ENCODE assay signal across 14 cellular contexts in genomic region chr13:100513171-100513570, GRCh38.
DNase-seq lines count a peak whose midpoint lies in the region; ATAC-seq, FAIRE-seq and TF ChIP-seq lines count a peak whose summit lies in the region.
"Had no signal": no experiment of that assay in that cellular context is flagged by ENCODE, and none has a peak within 500 bp of the region (broad histone marks: within the 10 kb centered on the region; RNA-seq: fewer than 3 reads in every experiment).

No MANE protein-coding gene starts in this region.

- H3K23me2 ChIP-seq in H9 (ENCODE audit: insufficient read length, low read depth, low read length, poor library complexity, severe bottlenecking) = no peaks in the 10 kb centered on the region

- peak; percentile 22 for FAIRE-seq in TTC549 (lab: Jason Lieb, UNC)
- FAIRE-seq: D721Med, HTR-8/SVneo had no signal

- H3K9me3 Mint-ChIP-seq in H9 (no peaks in the 10 kb centered on the region), chondrocyte (ENCODE audit: low read depth) (no peaks in the 10 kb centered on the region), neural crest cell (no peaks in the 10 kb centered on the region)
- H3K9me3 Mint-ChIP-seq: CD8-positive, alpha-beta T cell had no signal

- H2BK5ac ChIP-seq in H9 (ENCODE audit: insufficient read length, low read length) = no peak overlapping the region

- DNase-seq in H9 = no peak
- no peak for DNase-seq in chondrocyte (ENCODE audit: low spot score)
- DNase-seq in neural crest cell (ENCODE audit: low read depth, low spot score) = no peak
- no peak for DNase-seq in foreskin fibroblast
- no peak for DNase-seq in transverse colon
- DNase-seq in GM10248 (ENCODE audit: extremely low spot score) = no peak
- DNase-seq: NCI-H446 treated with DMSO at 0.1 percent for 48 hours, Peyer's patch had no signal

- H2AFZ ChIP-seq in H9 (ENCODE audit: low read length) = no peak overlapping the region

- H4K5ac ChIP-seq in H9 (ENCODE audit: insufficient read length, low read depth, low read length) = no peak overlapping the region

- H3K36me3 Mint-ChIP-seq in H9 (ENCODE audit: insufficient read depth in 1 of 3, low read depth in 3 of 3) = peaks cover 0 to 7% (median 2%) of the 10 kb centered on the region in 3 experiments; a peak in 3 of 7 replicates
- H3K36me3 Mint-ChIP-seq in chondrocyte (ENCODE audit: low read depth) = no peaks in the 10 kb centered on the region
- H3K36me3 Mint-ChIP-seq in neural crest cell (ENCODE audit: low read depth) = no peaks in the 10 kb centered on the region

- H4K8ac ChIP-seq in H9 (replicated peaks; ENCODE audit: insufficient read length, low read depth, low read length) = no peak overlapping the region

- CTCF ChIA-PET in GM10248 (lab: Yijun Ruan, JAX) = interaction anchor here (1.5 to 7.8 kb wide), 7 partner anchors 12 to 858 kb away, joined by 3 to 65 read pairs (median 18); no protein-coding TSS in a partner anchor

- no peak overlapping the region for H3T11ph ChIP-seq in H9 (ENCODE audit: low read length)

- H3K9ac ChIP-seq in H9 (ENCODE audit: extremely low read depth, insufficient read length, low read length) = no peak overlapping the region
- H3K9ac ChIP-seq: BLaER1 treated with 17β-estradiol and CSF1 and Interleukin-3, amounts not matched to agents 10 nM and 100 nM had no signal

- H3K27ac ChIP-seq in H9 (ENCODE audit: insufficient read length, low read depth, low read length) = no peak overlapping the region
- H3K27ac ChIP-seq in transverse colon = no peak overlapping the region
- H3K27ac ChIP-seq: BLaER1 treated with 17β-estradiol and CSF1 and Interleukin-3, amounts not matched to agents 10 nM and 100 nM; Peyer's patch had no signal

- no peaks in the 10 kb centered on the region for H3K79me1 ChIP-seq in H9 (ENCODE audit: insufficient read depth, low read depth, low read length, poor library complexity, severe bottlenecking)

- H4K20me1 ChIP-seq in H9 (ENCODE audit: control insufficient read depth, insufficient read depth, insufficient read length) = no peaks in the 10 kb centered on the region

- H3K27me3 ChIP-seq in H9 (ENCODE audit: insufficient read depth, low read length) (no peaks in the 10 kb centered on the region), transverse colon (no peaks in the 10 kb centered on the region)
- H3K27me3 ChIP-seq: BLaER1 treated with 17β-estradiol and CSF1 and Interleukin-3, amounts not matched to agents 10 nM and 100 nM; Peyer's patch had no signal

- H3K4me3 Mint-ChIP-seq in H9 (no peak overlapping the region), chondrocyte (ENCODE audit: unreplicated experiment) (no peak overlapping the region), neural crest cell (no peak overlapping the region)
- H3K4me3 Mint-ChIP-seq: CD8-positive, alpha-beta T cell had no signal

- H3K79me2 ChIP-seq in H9 (ENCODE audit: insufficient read depth, low read length) = no peaks in the 10 kb centered on the region

- no peak overlapping the region for H2BK20ac ChIP-seq in H9 (ENCODE audit: low read depth, low read length, poor library complexity, severe bottlenecking)

- H3K18ac ChIP-seq in H9 (ENCODE audit: insufficient read length, low read depth, low read length) = no peak overlapping the region

- H2AK5ac ChIP-seq in H9 (ENCODE audit: insufficient read length, low read length) = no peak overlapping the region

- TF ChIP-seq EP300 in transverse colon (IDR thresholded peaks at IDR 0.05; ENCODE audit: low read depth) = no peak

- H3K4me3 ChIP-seq in foreskin fibroblast (ENCODE audit: low read depth in 1 of 2, low read length in 2 of 2) = no peak overlapping the region
- no peak overlapping the region for H3K4me3 ChIP-seq in transverse colon
- H3K4me3 ChIP-seq: BLaER1 treated with 17β-estradiol and CSF1 and Interleukin-3, amounts not matched to agents 10 nM and 100 nM; Peyer's patch had no signal

- H3K36me3 ChIP-seq in transverse colon = no peaks in the 10 kb centered on the region
- H3K36me3 ChIP-seq: BLaER1 treated with 17β-estradiol and CSF1 and Interleukin-3, amounts not matched to agents 10 nM and 100 nM; Peyer's patch had no signal

- ATAC-seq in HG03469 (IDR thresholded peaks at IDR 0.05; ENCODE audit: unreplicated experiment) = no peak
- ATAC-seq: CD8-positive, alpha-beta T cell had no signal

- no peaks in the 10 kb centered on the region for H3K9me3 ChIP-seq in H9 (ENCODE audit: control insufficient read depth, low read depth, low read length)
- no peaks in the 10 kb centered on the region for H3K9me3 ChIP-seq in transverse colon
- H3K9me3 ChIP-seq: BLaER1 treated with 17β-estradiol and CSF1 and Interleukin-3, amounts not matched to agents 10 nM and 100 nM; Peyer's patch had no signal

- H3K4me1 Mint-ChIP-seq in H9 (peaks cover 81 to 83% of the 10 kb centered on the region in 2 experiments), chondrocyte (ENCODE audit: low read depth) (peaks cover 35% of the 10 kb centered on the region), neural crest cell (peaks cover 76% of the 10 kb centered on the region)

- TF ChIP-seq CTCF in H9 (conservative IDR thresholded peaks at IDR 0.05) (no peak), chondrocyte (IDR thresholded peaks at IDR 0.05) (no peak), neural crest cell (conservative IDR thresholded peaks at IDR 0.05) (no peak), foreskin fibroblast (IDR thresholded peaks at IDR 0.05; ENCODE audit: low read depth, low read length) (no peak), transverse colon (IDR thresholded peaks at IDR 0.05) (no peak), GM10248 (IDR thresholded peaks at IDR 0.05; ENCODE audit: control extremely low read depth, extremely low read depth, low read depth, missing control alignments) (no peak)

- no peak overlapping the region for H3K23ac ChIP-seq in H9 (ENCODE audit: insufficient read length, low read depth, low read length)

- TF ChIP-seq POLR2A in transverse colon (IDR thresholded peaks at IDR 0.05) = no peak

- H3K4me1 ChIP-seq in H9 (ENCODE audit: insufficient read depth, low read length) (peaks cover 28% of the 10 kb centered on the region), transverse colon (peaks cover 0 to 21% (median 5%) of the 10 kb centered on the region in 4 donors)

- H2BK15ac ChIP-seq in H9 (ENCODE audit: low read depth, low read length) = no peak overlapping the region

- no peak overlapping the region for H2BK12ac ChIP-seq in H9 (ENCODE audit: insufficient read length, low read depth, low read length)

- H3K27ac Mint-ChIP-seq in H9 (peak overlapping the region; percentile 2 to 78 (median 36); a peak in 5 of 7 replicates), chondrocyte (ENCODE audit: unreplicated experiment) (peak overlapping the region; percentile 86), neural crest cell (ENCODE audit: unreplicated experiment) (peak overlapping the region; percentile 40)
- H3K27ac Mint-ChIP-seq: CD8-positive, alpha-beta T cell had no signal

- H3K14ac ChIP-seq in H9 (ENCODE audit: insufficient read depth, low read length) = no peak overlapping the region

- H3K4me2 ChIP-seq in H9 (ENCODE audit: insufficient read depth, insufficient read length, low read length) = no peak overlapping the region

- in situ Hi-C loops in transverse colon (cut with MboI; ENCODE audit: low pct_ligation_motif_present in 1 of 4, low pct_unique_long_range_greater_than_20kb in 1 of 4, low sequenced_read_pairs in 3 of 4) = loop anchor here (10.0 to 25.0 kb wide), 6 partner anchors 276 to 858 kb away; no protein-coding TSS in a partner anchor

- H3K27me3 Mint-ChIP-seq in H9 (ENCODE audit: low read depth) = no peaks in the 10 kb centered on the region
- H3K27me3 Mint-ChIP-seq in chondrocyte (ENCODE audit: low read depth) = no peaks in the 10 kb centered on the region
- peaks cover 4% of the 10 kb centered on the region for H3K27me3 Mint-ChIP-seq in neural crest cell (ENCODE audit: low read depth)

- POLR2A ChIA-PET in GM10248 (lab: Yijun Ruan, JAX) = no interaction called here

- no peak overlapping the region for H3K4ac ChIP-seq in H9 (ENCODE audit: low read depth, low read length)

- no peak overlapping the region for H3K56ac ChIP-seq in H9 (ENCODE audit: insufficient read length, low read depth, low read length)

- H2BK120ac ChIP-seq in H9 (ENCODE audit: low read depth, low read length, poor library complexity, severe bottlenecking) = no peak overlapping the region

- no peak overlapping the region for H4K91ac ChIP-seq in H9 (ENCODE audit: insufficient read length, low read depth, low read length)

- intact Hi-C loops in transverse colon (cut with DNase I; ENCODE audit: low total_unique reads) = loop anchor here (5.0 kb wide), 1 partner anchor 856 kb away; no protein-coding TSS in a partner anchor

- no CpG with 5 or more reads among the region's 3 CpGs for WGBS in H9 (ENCODE audit: extremely low coverage, insufficient read length, low lambda C conversion rate)
- 65 to 76% methylated on average over 3 of the region's 3 CpGs for WGBS in transverse colon (ENCODE audit: low coverage in 1 of 2), 2 donors

Comparison
In these comparisons a context has a peak if more than half of its experiments do, and no peak if none do; other contexts are left out.
1. H3K27ac Mint-ChIP-seq: peak in every context shown above with its lines; median percentile 86 in chondrocyte; 40 in neural crest cell; 36 in H9.